In genomic region chr17:6393368-6393952, GRCh38 we compare ENCODE assay signal across 21 cellular contexts. TPM values are rescaled to one million over a fixed set of nuclear protein-coding genes. Genes with fewer than 3 reads are reported as not detected.
A peak's percentile ranks its signal among the peaks of the same experiment; 100 is the strongest.
DNase-seq lines count a peak whose midpoint lies in the region; ATAC-seq and FAIRE-seq lines count a peak whose summit lies in the region.
"Had no signal": no experiment of that assay in that cellular context is flagged by ENCODE, and none has a peak within 500 bp of the region (broad histone marks: within the 10 kb centered on the region; RNA-seq: fewer than 3 reads in every experiment).

No MANE protein-coding gene starts in this region.

- peak; percentile 90 for FAIRE-seq in islet of Langerhans (lab: Jason Lieb, UNC)
- FAIRE-seq: keratinocyte had no signal

- no peak overlapping the region for H3K27ac Mint-ChIP-seq in activated naive CD4-positive, alpha-beta T cell treated with anti-CD3 and anti-CD28 coated beads, Interleukin-2, amount 50 U/mL, for 72 hours
- H3K27ac Mint-ChIP-seq: activated T-helper 2 cell treated with anti-CD3 and anti-CD28 coated beads, Interferon-gamma antibody, Interleukin-2, Interleukin-4, amounts not matched to agents 10 μg/mL and 5 μg/mL and 100 μg/mL, durations not matched to agents 14 hours and 24 hours and 36 hours; memory B cell; nephron; stimulated activated effector memory CD8-positive, alpha-beta T cell treated with anti-CD3 and anti-CD28 coated beads, Interleukin-12 subunit alpha, Interleukin-12 subunit beta, amount 100 ng/mL, for 72 hours had no signal

- H3K36me3 Mint-ChIP-seq in activated naive CD4-positive, alpha-beta T cell treated with anti-CD3 and anti-CD28 coated beads, Interleukin-2, amount 50 U/mL, for 72 hours: no peaks in the 10 kb centered on the region
- H3K36me3 Mint-ChIP-seq: memory B cell; stimulated activated effector memory CD8-positive, alpha-beta T cell treated with anti-CD3 and anti-CD28 coated beads, Interleukin-12 subunit alpha, Interleukin-12 subunit beta, amount 100 ng/mL, for 72 hours had no signal

- no peak for ATAC-seq in HG02759 (IDR thresholded peaks at IDR 0.05; ENCODE audit: unreplicated experiment)
- ATAC-seq in activated naive CD4-positive, alpha-beta T cell treated with anti-CD3 and anti-CD28 coated beads, Interleukin-2, amount 50 U/mL, for 72 hours: no peak
- ATAC-seq: activated CD4-positive, CD25-positive, alpha-beta regulatory T cell treated with anti-CD3 and anti-CD28 coated beads, Interleukin-2, amount 50 U/mL, for 24 hours; heart left ventricle; stimulated activated effector memory CD8-positive, alpha-beta T cell treated with anti-CD3 and anti-CD28 coated beads, Interleukin-12 subunit alpha, Interleukin-12 subunit beta, amount 100 ng/mL, for 72 hours had no signal

- H3K9me3 Mint-ChIP-seq in activated naive CD4-positive, alpha-beta T cell treated with anti-CD3 and anti-CD28 coated beads, Interleukin-2, amount 50 U/mL, for 72 hours: peaks cover 0 to 2% of the 10 kb centered on the region in 2 donors
- H3K9me3 Mint-ChIP-seq: activated T-helper 2 cell treated with anti-CD3 and anti-CD28 coated beads, Interferon-gamma antibody, Interleukin-2, Interleukin-4, amounts not matched to agents 10 μg/mL and 5 μg/mL and 100 μg/mL, durations not matched to agents 14 hours and 24 hours and 36 hours; nephron had no signal

- DNase-seq in Ammon's horn (ENCODE audit: low spot score) (peak; percentile 68), DMS79 (lab: John Stamatoyannopoulos, UW) (peak; percentile 47), NCI-H345 treated with DMSO at 0.1 percent for 48 hours (lab: John Stamatoyannopoulos, UW; ENCODE audit: unreplicated experiment) (peak; percentile 47), NCI-H2081 treated with DMSO at 0.1 percent for 48 hours (lab: John Stamatoyannopoulos, UW) (no peak), T1000 (lab: John Stamatoyannopoulos, UW) (no peak)
- no peak for DNase-seq in activated naive CD4-positive, alpha-beta T cell treated with anti-CD3 and anti-CD28 coated beads, Interleukin-2, amount 50 U/mL, for 72 hours (ENCODE audit: low spot score in 2 of 2)
- DNase-seq: caudate nucleus, heart left ventricle, Karpas-422, NCI-H1930, SIG-M5, T-helper 2 cell had no signal

RNA-seq across cellular contexts. Expression of gene AIPL1, which starts 41.5 kb away (rescaled TPM):
- total RNA-seq in activated naive CD4-positive, alpha-beta T cell treated with anti-CD3 and anti-CD28 coated beads, Interleukin-2, amount 50 U/mL, for 72 hours: not detected
- total RNA-seq: activated CD8-positive, alpha-beta memory T cell treated with anti-CD3 and anti-CD28 coated beads for 36 hours; activated T-helper 2 cell treated with anti-CD3 and anti-CD28 coated beads, Interferon-gamma antibody, Interleukin-2, Interleukin-4, amounts not matched to agents 10 μg/mL and 5 μg/mL and 100 μg/mL, durations not matched to agents 14 hours and 24 hours and 36 hours; heart left ventricle had no signal

RNA-seq across cellular contexts. Expression of gene PIMREG, which starts 50.8 kb away (rescaled TPM):
- total RNA-seq in activated naive CD4-positive, alpha-beta T cell treated with anti-CD3 and anti-CD28 coated beads, Interleukin-2, amount 50 U/mL, for 72 hours: 10 to 100 TPM; 13.0 to 13.1 TPM

Comparison
In these comparisons a context has a peak if more than half of its experiments do, and no peak if none do; other contexts are left out.
1. DNase-seq: peak in Ammon's horn (single experiment), DMS79 (single experiment) and NCI-H345 treated with DMSO at 0.1 percent for 48 hours (single experiment); none in NCI-H2081 treated with DMSO at 0.1 percent for 48 hours (single experiment), activated naive CD4-positive, alpha-beta T cell treated with anti-CD3 and anti-CD28 coated beads, Interleukin-2, amount 50 U/mL, for 72 hours (0 of 2) and T1000 (single experiment).